10 cellular contexts compared by ENCODE assay signal in the genomic region with DNA sequence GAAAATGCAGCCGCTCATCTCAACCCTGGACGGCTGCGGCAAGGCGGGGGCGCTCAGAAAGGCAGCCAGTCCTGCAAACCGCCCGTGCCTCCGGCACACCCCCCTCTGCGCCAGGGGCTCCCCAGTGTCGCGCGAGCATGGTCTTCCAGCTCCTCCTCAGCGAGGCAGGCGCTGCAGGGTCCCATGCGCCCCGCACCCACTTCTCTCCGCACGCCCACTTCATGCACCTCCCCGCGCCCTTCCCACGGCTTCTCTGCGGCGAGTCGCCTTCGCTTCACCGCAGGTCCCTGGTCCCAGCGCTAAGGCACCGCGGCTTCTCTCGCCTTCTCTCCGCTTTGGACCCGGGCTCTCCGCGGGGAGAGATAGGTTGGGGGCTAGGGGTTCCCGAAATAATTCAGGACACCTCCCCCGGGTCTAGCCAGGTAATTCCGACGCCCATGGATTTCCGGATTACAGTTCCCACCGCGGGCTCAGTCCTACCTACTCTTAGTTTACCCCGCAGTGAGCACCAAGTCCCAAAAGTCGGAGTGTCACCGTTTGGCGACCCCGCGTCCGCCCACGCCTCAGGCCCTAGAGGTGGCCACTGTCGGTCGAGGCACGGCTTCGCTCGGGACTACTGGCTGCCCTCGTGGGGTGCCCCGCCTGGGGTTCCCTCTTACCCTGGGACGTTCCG.
DNase-seq lines count a peak whose midpoint lies in the region; ATAC-seq, FAIRE-seq and TF ChIP-seq lines count a peak whose summit lies in the region.
"Had no signal": no experiment of that assay in that cellular context is flagged by ENCODE, and none has a peak within 500 bp of the region (broad histone marks: within the 10 kb centered on the region; RNA-seq: fewer than 3 reads in every experiment).

No MANE protein-coding gene starts in this region.

- TF ChIP-seq POLR2A in HepG2 (IDR thresholded peaks at IDR 0.05; ENCODE audit: insufficient read depth in 1 of 2, low read depth in 2 of 2, low read length in 2 of 2): no peak

- peak overlapping the region; percentile 63 for H3K4me2 ChIP-seq in HepG2 (ENCODE audit: low read depth, low read length)

- intact Hi-C loops in HepG2 (cut with micrococcal nuclease; ENCODE audit: unreplicated experiment): no loop called here

- peaks cover 2% of the 10 kb centered on the region; the same call in 1 of the 2 replicates for H4K20me1 ChIP-seq in HepG2 (ENCODE audit: insufficient read depth, low read length)

- CTCF ChIA-PET in HepG2 (lab: Yijun Ruan, JAX; ENCODE audit: low intra/inter-chr PET ratio, low total read pairs): no interaction called here

- H2AFZ ChIP-seq in HepG2 (ENCODE audit: low read length): no peak overlapping the region

- no TSS peak for BruUV-seq in HepG2 (replicated peaks; lab: Mats Ljungman, UMichigan)

- no peak for FAIRE-seq in HepG2 (lab: Jason Lieb, UNC)
- FAIRE-seq: A204.1 had no signal

- in situ Hi-C loops in HepG2 (cut with HindIII; ENCODE audit: extremely low pct_ligation_motif_present, low pct_unique_long_range_greater_than_20kb): no loop called here

- H3K79me2 ChIP-seq in HepG2 (ENCODE audit: insufficient read depth, low read length): no peaks in the 10 kb centered on the region

- H3K4me3 Mint-ChIP-seq in activated naive CD8-positive, alpha-beta T cell treated with anti-CD3 and anti-CD28 coated beads, Interleukin-2, amount 50 U/mL, for 24 hours: peak overlapping the region; percentile 36

- DNase-seq in NCI-H1417 (lab: John Stamatoyannopoulos, UW) (peak in 2 of 3 experiments; percentile 28 to 40), NCI-H1417 treated with DMSO at 0.1 percent for 48 hours (lab: John Stamatoyannopoulos, UW) (no peak), HepG2 (ENCODE audit: low spot score) (no peak), DMS79 treated with DMSO at 0.1 percent for 48 hours (lab: John Stamatoyannopoulos, UW) (no peak), NCI-H446 treated with DMSO at 0.1 percent for 48 hours (lab: John Stamatoyannopoulos, UW) (no peak)
- no peak for DNase-seq in activated naive CD8-positive, alpha-beta T cell treated with anti-CD3 and anti-CD28 coated beads, Interleukin-2, amount 50 U/mL, for 24 hours
- DNase-seq in stimulated activated naive CD8-positive, alpha-beta T cell treated with anti-CD3 and anti-CD28 coated beads, Interleukin-15, Interleukin-2, amounts not matched to agents 100 U/mL and 50 U/mL, for 24 hours: no peak
- DNase-seq: stimulated activated naive CD4-positive, alpha-beta T cell treated with Interleukin-2 at 50 U/mL for 16 hours had no signal

- H3K36me3 ChIP-seq in HepG2 (replicated peaks in 1 of 2; ENCODE audit: control insufficient read depth in 1 of 2, insufficient read depth in 2 of 2, low read length in 2 of 2): no peaks in the 10 kb centered on the region

- no peak for TF ChIP-seq RAD21 in HepG2 (CRISPR knock-in tag; IDR thresholded peaks at IDR 0.05)

- H3K9ac ChIP-seq in HepG2 (ENCODE audit: insufficient read depth, low read depth, low read length): no peak overlapping the region

- no peak overlapping the region for H3K27ac Mint-ChIP-seq in activated naive CD8-positive, alpha-beta T cell treated with anti-CD3 and anti-CD28 coated beads, Interleukin-2, amount 50 U/mL, for 24 hours

- POLR2A ChIA-PET in HepG2 (lab: Yijun Ruan, JAX): no interaction called here

- TF ChIP-seq EP300 in HepG2 (IDR thresholded peaks at IDR 0.05; ENCODE audit: low read depth in 2 of 2, low read length in 2 of 2) (no peak), HepG2 (CRISPR knock-in tag; IDR thresholded peaks at IDR 0.05; ENCODE audit: borderline replicate concordance) (no peak)

- whole genome bisulfite sequencing in HepG2 (ENCODE audit: low lambda C conversion rate): 10% methylated on average over 18 of the region's 58 CpGs

- H3K27me3 ChIP-seq in HepG2 (ENCODE audit: control insufficient read depth in 1 of 2, insufficient read depth in 2 of 2, low read length in 2 of 2): peaks cover 9 to 63% of the 10 kb centered on the region in 2 experiments

- H3K27me3 Mint-ChIP-seq in activated naive CD8-positive, alpha-beta T cell treated with anti-CD3 and anti-CD28 coated beads, Interleukin-2, amount 50 U/mL, for 24 hours: peaks cover 79% of the 10 kb centered on the region

- no peak overlapping the region for H3K27ac ChIP-seq in HepG2 (ENCODE audit: extremely low read length, insufficient read depth, low read length)

- no peak for ATAC-seq in activated naive CD8-positive, alpha-beta T cell treated with anti-CD3 and anti-CD28 coated beads, Interleukin-2, amount 50 U/mL, for 24 hours
- peak; percentile 44 for ATAC-seq in HepG2
- ATAC-seq in stimulated activated naive CD8-positive, alpha-beta T cell treated with anti-CD3 and anti-CD28 coated beads, Interleukin-15, Interleukin-2, amounts not matched to agents 100 U/mL and 50 U/mL, for 24 hours: peak; percentile 7
- ATAC-seq in HG03571 (IDR thresholded peaks at IDR 0.05; ENCODE audit: unreplicated experiment): no peak

- H3K9me3 Mint-ChIP-seq in activated naive CD8-positive, alpha-beta T cell treated with anti-CD3 and anti-CD28 coated beads, Interleukin-2, amount 50 U/mL, for 24 hours: no peaks in the 10 kb centered on the region

- no peaks in the 10 kb centered on the region for H3K9me3 ChIP-seq in HepG2 (ENCODE audit: low read length)

- no peaks in the 10 kb centered on the region for H3K36me3 Mint-ChIP-seq in activated naive CD8-positive, alpha-beta T cell treated with anti-CD3 and anti-CD28 coated beads, Interleukin-2, amount 50 U/mL, for 24 hours (ENCODE audit: low read depth)

- H3K4me1 ChIP-seq in HepG2 (ENCODE audit: insufficient read depth, low read length): peaks cover 35% of the 10 kb centered on the region

- no peak for TF ChIP-seq CTCF in HepG2 (CRISPR knock-in tag; IDR thresholded peaks at IDR 0.05)

- H3K4me1 Mint-ChIP-seq in activated naive CD8-positive, alpha-beta T cell treated with anti-CD3 and anti-CD28 coated beads, Interleukin-2, amount 50 U/mL, for 24 hours: peaks cover 22% of the 10 kb centered on the region

- peak overlapping the region in 2 of 3 experiments; percentile 9 to 59; a peak in 3 of 6 replicates for H3K4me3 ChIP-seq in HepG2 (replicated peaks in 1 of 3; ENCODE audit: insufficient read depth in 1 of 3, low read depth in 2 of 3, low read length in 3 of 3)

TF ChIP-seq in HepG2, 621 proteins besides CTCF, POLR2A, EP300 and RAD21:
- TF ChIP-seq EZH2 (conservative IDR thresholded peaks at IDR 0.05; ENCODE audit: low read depth, low read length) (peak; percentile 56; the same call in 1 of the 2 replicates), ZNF777 (CRISPR knock-in tag; IDR thresholded peaks at IDR 0.05) (peak; percentile 46; the same call in 1 of the 2 replicates), ZNF282 (IDR thresholded peaks at IDR 0.05; ENCODE audit: partially characterized antibody) (no peak)
TF ChIP-seq in HepG2: peak in this region for 2.

Comparison
In these comparisons a context has a peak if more than half of its experiments do, and no peak if none do; other contexts are left out.
1. DNase-seq: peak in NCI-H1417 (2 of 3); none in NCI-H1417 treated with DMSO at 0.1 percent for 48 hours (single experiment), activated naive CD8-positive, alpha-beta T cell treated with anti-CD3 and anti-CD28 coated beads, Interleukin-2, amount 50 U/mL, for 24 hours (single experiment), HepG2 (single experiment), stimulated activated naive CD8-positive, alpha-beta T cell treated with anti-CD3 and anti-CD28 coated beads, Interleukin-15, Interleukin-2, amounts not matched to agents 100 U/mL and 50 U/mL, for 24 hours (single experiment), DMS79 treated with DMSO at 0.1 percent for 48 hours (single experiment) and NCI-H446 treated with DMSO at 0.1 percent for 48 hours (single experiment).
2. ATAC-seq: peak in HepG2 (single experiment) and stimulated activated naive CD8-positive, alpha-beta T cell treated with anti-CD3 and anti-CD28 coated beads, Interleukin-15, Interleukin-2, amounts not matched to agents 100 U/mL and 50 U/mL, for 24 hours (single experiment); none in activated naive CD8-positive, alpha-beta T cell treated with anti-CD3 and anti-CD28 coated beads, Interleukin-2, amount 50 U/mL, for 24 hours (single experiment) and HG03571 (single experiment).